In genomic region chr6:71289802-71290175, GRCh38 we compare ENCODE assay signal across 1 cellular context.
TF ChIP-seq lines count a peak whose summit lies in the region.

No MANE protein-coding gene starts in this region.

TF ChIP-seq in H1, 55 proteins besides CTCF, POLR2A, EP300 and RAD21:
- TF ChIP-seq NRF1 (IDR thresholded peaks at IDR 0.05; ENCODE audit: low read depth, low read length) (no peak), CEBPB (IDR thresholded peaks at IDR 0.05; ENCODE audit: low read depth, low read length) (no peak), ASH2L (IDR thresholded peaks at IDR 0.05; ENCODE audit: low read length) (no peak), SAP30 (IDR thresholded peaks at IDR 0.05; ENCODE audit: insufficient read depth, insufficient replicate concordance, low read length) (no peak)
TF ChIP-seq in H1: peak in this region for 0.
